In genomic region chr4:170198742-170199141, GRCh38 we compare ENCODE assay signal across 2 cellular contexts.
TF ChIP-seq lines count a peak whose summit lies in the region.

No MANE protein-coding gene starts in this region.

TF ChIP-seq in H1, 55 proteins besides CTCF, POLR2A, EP300 and RAD21 (continued from another document):
- no peak for TF ChIP-seq TEAD4 (IDR thresholded peaks at IDR 0.05; ENCODE audit: low read depth, low read length)
- no peak for TF ChIP-seq RFX5 (IDR thresholded peaks at IDR 0.05; ENCODE audit: borderline replicate concordance, low read depth, low read length)
- no peak for TF ChIP-seq TAF7 (optimal IDR thresholded peaks at IDR 0.05; ENCODE audit: borderline replicate concordance, low read depth, low read length)
- TF ChIP-seq HDAC6 (IDR thresholded peaks at IDR 0.05; ENCODE audit: low read depth, low read length): no peak
- TF ChIP-seq SIN3A (conservative IDR thresholded peaks at IDR 0.05 in 1 of 2, IDR thresholded peaks at IDR 0.05 in 1 of 2; ENCODE audit: low read depth in 1 of 2, low read length in 2 of 2): no peak
- TF ChIP-seq USF2 (IDR thresholded peaks at IDR 0.05; ENCODE audit: low read length): no peak
- no peak for TF ChIP-seq NANOG (IDR thresholded peaks at IDR 0.05; ENCODE audit: insufficient read depth, low read depth, low read length, poor library complexity, severe bottlenecking)
- no peak for TF ChIP-seq SIX5 (IDR thresholded peaks at IDR 0.05; ENCODE audit: low read depth, low read length)
- no peak for TF ChIP-seq SAP30 (IDR thresholded peaks at IDR 0.05; ENCODE audit: insufficient read depth, insufficient replicate concordance, low read length)
- TF ChIP-seq RXRA (IDR thresholded peaks at IDR 0.05; ENCODE audit: insufficient read depth, low read depth, low read length): no peak
- TF ChIP-seq, protein P1, sequence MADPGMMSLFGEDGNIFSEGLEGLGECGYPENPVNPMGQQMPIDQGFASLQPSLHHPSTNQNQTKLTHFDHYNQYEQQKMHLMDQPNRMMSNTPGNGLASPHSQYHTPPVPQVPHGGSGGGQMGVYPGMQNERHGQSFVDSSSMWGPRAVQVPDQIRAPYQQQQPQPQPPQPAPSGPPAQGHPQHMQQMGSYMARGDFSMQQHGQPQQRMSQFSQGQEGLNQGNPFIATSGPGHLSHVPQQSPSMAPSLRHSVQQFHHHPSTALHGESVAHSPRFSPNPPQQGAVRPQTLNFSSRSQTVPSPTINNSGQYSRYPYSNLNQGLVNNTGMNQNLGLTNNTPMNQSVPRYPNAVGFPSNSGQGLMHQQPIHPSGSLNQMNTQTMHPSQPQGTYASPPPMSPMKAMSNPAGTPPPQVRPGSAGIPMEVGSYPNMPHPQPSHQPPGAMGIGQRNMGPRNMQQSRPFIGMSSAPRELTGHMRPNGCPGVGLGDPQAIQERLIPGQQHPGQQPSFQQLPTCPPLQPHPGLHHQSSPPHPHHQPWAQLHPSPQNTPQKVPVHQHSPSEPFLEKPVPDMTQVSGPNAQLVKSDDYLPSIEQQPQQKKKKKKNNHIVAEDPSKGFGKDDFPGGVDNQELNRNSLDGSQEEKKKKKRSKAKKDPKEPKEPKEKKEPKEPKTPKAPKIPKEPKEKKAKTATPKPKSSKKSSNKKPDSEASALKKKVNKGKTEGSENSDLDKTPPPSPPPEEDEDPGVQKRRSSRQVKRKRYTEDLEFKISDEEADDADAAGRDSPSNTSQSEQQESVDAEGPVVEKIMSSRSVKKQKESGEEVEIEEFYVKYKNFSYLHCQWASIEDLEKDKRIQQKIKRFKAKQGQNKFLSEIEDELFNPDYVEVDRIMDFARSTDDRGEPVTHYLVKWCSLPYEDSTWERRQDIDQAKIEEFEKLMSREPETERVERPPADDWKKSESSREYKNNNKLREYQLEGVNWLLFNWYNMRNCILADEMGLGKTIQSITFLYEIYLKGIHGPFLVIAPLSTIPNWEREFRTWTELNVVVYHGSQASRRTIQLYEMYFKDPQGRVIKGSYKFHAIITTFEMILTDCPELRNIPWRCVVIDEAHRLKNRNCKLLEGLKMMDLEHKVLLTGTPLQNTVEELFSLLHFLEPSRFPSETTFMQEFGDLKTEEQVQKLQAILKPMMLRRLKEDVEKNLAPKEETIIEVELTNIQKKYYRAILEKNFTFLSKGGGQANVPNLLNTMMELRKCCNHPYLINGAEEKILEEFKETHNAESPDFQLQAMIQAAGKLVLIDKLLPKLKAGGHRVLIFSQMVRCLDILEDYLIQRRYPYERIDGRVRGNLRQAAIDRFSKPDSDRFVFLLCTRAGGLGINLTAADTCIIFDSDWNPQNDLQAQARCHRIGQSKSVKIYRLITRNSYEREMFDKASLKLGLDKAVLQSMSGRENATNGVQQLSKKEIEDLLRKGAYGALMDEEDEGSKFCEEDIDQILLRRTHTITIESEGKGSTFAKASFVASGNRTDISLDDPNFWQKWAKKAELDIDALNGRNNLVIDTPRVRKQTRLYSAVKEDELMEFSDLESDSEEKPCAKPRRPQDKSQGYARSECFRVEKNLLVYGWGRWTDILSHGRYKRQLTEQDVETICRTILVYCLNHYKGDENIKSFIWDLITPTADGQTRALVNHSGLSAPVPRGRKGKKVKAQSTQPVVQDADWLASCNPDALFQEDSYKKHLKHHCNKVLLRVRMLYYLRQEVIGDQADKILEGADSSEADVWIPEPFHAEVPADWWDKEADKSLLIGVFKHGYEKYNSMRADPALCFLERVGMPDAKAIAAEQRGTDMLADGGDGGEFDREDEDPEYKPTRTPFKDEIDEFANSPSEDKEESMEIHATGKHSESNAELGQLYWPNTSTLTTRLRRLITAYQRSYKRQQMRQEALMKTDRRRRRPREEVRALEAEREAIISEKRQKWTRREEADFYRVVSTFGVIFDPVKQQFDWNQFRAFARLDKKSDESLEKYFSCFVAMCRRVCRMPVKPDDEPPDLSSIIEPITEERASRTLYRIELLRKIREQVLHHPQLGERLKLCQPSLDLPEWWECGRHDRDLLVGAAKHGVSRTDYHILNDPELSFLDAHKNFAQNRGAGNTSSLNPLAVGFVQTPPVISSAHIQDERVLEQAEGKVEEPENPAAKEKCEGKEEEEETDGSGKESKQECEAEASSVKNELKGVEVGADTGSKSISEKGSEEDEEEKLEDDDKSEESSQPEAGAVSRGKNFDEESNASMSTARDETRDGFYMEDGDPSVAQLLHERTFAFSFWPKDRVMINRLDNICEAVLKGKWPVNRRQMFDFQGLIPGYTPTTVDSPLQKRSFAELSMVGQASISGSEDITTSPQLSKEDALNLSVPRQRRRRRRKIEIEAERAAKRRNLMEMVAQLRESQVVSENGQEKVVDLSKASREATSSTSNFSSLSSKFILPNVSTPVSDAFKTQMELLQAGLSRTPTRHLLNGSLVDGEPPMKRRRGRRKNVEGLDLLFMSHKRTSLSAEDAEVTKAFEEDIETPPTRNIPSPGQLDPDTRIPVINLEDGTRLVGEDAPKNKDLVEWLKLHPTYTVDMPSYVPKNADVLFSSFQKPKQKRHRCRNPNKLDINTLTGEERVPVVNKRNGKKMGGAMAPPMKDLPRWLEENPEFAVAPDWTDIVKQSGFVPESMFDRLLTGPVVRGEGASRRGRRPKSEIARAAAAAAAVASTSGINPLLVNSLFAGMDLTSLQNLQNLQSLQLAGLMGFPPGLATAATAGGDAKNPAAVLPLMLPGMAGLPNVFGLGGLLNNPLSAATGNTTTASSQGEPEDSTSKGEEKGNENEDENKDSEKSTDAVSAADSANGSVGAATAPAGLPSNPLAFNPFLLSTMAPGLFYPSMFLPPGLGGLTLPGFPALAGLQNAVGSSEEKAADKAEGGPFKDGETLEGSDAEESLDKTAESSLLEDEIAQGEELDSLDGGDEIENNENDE (IDR thresholded peaks at IDR 0.05; ENCODE audit: insufficient replicate concordance, low read length): no peak
- TF ChIP-seq MAX (IDR thresholded peaks at IDR 0.05): no peak
- TF ChIP-seq TCF12 (IDR thresholded peaks at IDR 0.05; ENCODE audit: low read depth, low read length): no peak
- TF ChIP-seq RBBP5 (IDR thresholded peaks at IDR 0.05; ENCODE audit: borderline replicate concordance, low read depth, low read length): no peak
TF ChIP-seq in H1: peak in this region for 0.

TF ChIP-seq in neural cell, 6 proteins besides CTCF, POLR2A, EP300 and RAD21 (continued from another document):
- TF ChIP-seq REST (IDR thresholded peaks at IDR 0.05; ENCODE audit: borderline replicate concordance): no peak
- peak; percentile 76 for TF ChIP-seq SMC3 (conservative IDR thresholded peaks at IDR 0.05; ENCODE audit: poor library complexity)
